In genomic region chr19:5068251-5069090, GRCh38 we compare ENCODE assay signal across 11 cellular contexts.
"Had no signal": no experiment of that assay in that cellular context is flagged by ENCODE, and none has a peak within 500 bp of the region (broad histone marks: within the 10 kb centered on the region; RNA-seq: fewer than 3 reads in every experiment).

No MANE protein-coding gene starts in this region.

- H3K27ac ChIP-seq: esophagus muscularis mucosa, thyroid gland had no signal

- H3K27me3 ChIP-seq: body of pancreas, esophagus muscularis mucosa, thyroid gland had no signal

- H3K9me3 ChIP-seq: body of pancreas, esophagus muscularis mucosa, thyroid gland had no signal

- H3K4me3 ChIP-seq: body of pancreas, esophagus muscularis mucosa, skin epidermis, thyroid gland had no signal

- ATAC-seq: body of pancreas; left colon; natural killer cell treated with Interleukin-12 subunit alpha and Interleukin-12 subunit beta and Interleukin-15 and Interleukin-18, amount 100 ng/mL, for 72 hours had no signal

- DNase-seq: activated CD4-positive, alpha-beta T cell treated with anti-CD3 and anti-CD28 coated beads, Interleukin-2, amount 10 ng/mL, durations not matched to agents 7 days and 5 days; activated CD4-positive, CD25-positive, alpha-beta regulatory T cell; activated naive CD4-positive, alpha-beta T cell treated with anti-CD3 and anti-CD28 coated beads, Interleukin-2, amount 10 ng/mL, durations not matched to agents 7 days and 5 days; body of pancreas; foreskin fibroblast; head of caudate nucleus; left colon; thyroid gland had no signal
